Comparison of ENCODE assay signal across 10 cellular contexts in genomic region chr5:38911933-38912332, GRCh38.
"Had no signal": no experiment of that assay in that cellular context is flagged by ENCODE, and none has a peak within 500 bp of the region (broad histone marks: within the 10 kb centered on the region; RNA-seq: fewer than 3 reads in every experiment).

No MANE protein-coding gene starts in this region.

- H3K36me3 ChIP-seq: HAP-1 had no signal

- H2AFZ ChIP-seq: GM23248, GM23338 had no signal

- H3K4me2 ChIP-seq: GM23338 had no signal

- DNase-seq: GM23248, GOT3, H7, H9, HCEC 1CT, HFFc6 had no signal

- ATAC-seq: GM23338, HCT116 had no signal

- FAIRE-seq: H1 had no signal

- H3K4me3 ChIP-seq: GM23248, GM23338, HAP-1 had no signal

- H3K9ac ChIP-seq: GM23248 had no signal

- H3K4me1 ChIP-seq: HAP-1 had no signal

- H3K27ac ChIP-seq: GM23248 had no signal
